10 cellular contexts compared by ENCODE assay signal in the genomic region with DNA sequence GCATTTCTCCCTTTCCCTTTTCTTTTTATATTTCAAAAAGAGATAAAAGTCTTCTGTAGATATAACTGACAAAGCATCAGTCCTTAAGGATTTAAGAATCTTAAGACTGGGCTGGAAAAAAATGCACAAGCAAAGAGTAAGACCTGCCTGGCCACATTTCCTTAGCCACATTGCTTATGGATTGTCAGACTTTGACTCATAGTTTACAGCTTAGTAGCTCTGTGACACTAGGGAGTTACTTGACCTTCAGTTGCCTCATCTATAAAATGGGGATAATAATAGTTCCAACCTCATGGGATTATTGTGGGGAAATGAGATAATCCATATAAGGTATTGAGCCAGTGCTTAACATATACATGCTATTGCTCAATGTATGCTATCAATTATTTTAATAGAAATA.
A peak's percentile ranks its signal among the peaks of the same experiment; 100 is the strongest.
DNase-seq lines count a peak whose midpoint lies in the region; ATAC-seq and TF ChIP-seq lines count a peak whose summit lies in the region.
"Had no signal": no experiment of that assay in that cellular context is flagged by ENCODE, and none has a peak within 500 bp of the region (broad histone marks: within the 10 kb centered on the region; RNA-seq: fewer than 3 reads in every experiment).

No MANE protein-coding gene starts in this region.

- no peaks in the 10 kb centered on the region for H3K36me3 ChIP-seq in mucosa of descending colon (ENCODE audit: low read depth)
- H3K36me3 ChIP-seq: adrenal gland had no signal

- DNase-seq in Calu3 (no peak), LoVo (ENCODE audit: low spot score) (peak; percentile 36), coronary artery (ENCODE audit: low spot score) (no peak), mucosa of descending colon (no peak), cardiac septum (ENCODE audit: low spot score) (no peak), GF-D8 (lab: John Stamatoyannopoulos, UW) (no peak), DMS 273 treated with DMSO at 0.1 percent for 48 hours (lab: John Stamatoyannopoulos, UW) (no peak)
- DNase-seq: adrenal gland, NCI-H1417 had no signal

- peak overlapping the region; percentile 65 for H3K27ac Mint-ChIP-seq in Calu3 (ENCODE audit: unreplicated experiment)

- CTCF ChIA-PET in Calu3 (lab: Charles Lee): interaction anchor here (0.5 to 1.4 kb wide), 4 partner anchors 10 to 292 kb away, joined by 3 to 5 read pairs (median 4); partner anchors contain the start of gene STK38L

- peaks cover 13% of the 10 kb centered on the region for H3K36me3 Mint-ChIP-seq in Calu3 (ENCODE audit: insufficient read depth, unreplicated experiment)

- TF ChIP-seq CTCF in Calu3 (IDR thresholded peaks at IDR 0.05; ENCODE audit: unreplicated experiment) (no peak), coronary artery (IDR thresholded peaks at IDR 0.05) (no peak), mucosa of descending colon (IDR thresholded peaks at IDR 0.05) (no peak)

- peaks cover 4% of the 10 kb centered on the region for H3K4me1 ChIP-seq in mucosa of descending colon (ENCODE audit: low read depth)
- H3K4me1 ChIP-seq: adrenal gland had no signal

- H3K4me1 Mint-ChIP-seq in Calu3 (ENCODE audit: low read depth, unreplicated experiment): peaks cover 61% of the 10 kb centered on the region

- BruUV-seq in Calu3 (replicated peaks; lab: Mats Ljungman, UMichigan): no TSS peak

- intact Hi-C loops in Calu3 (cut with micrococcal nuclease; ENCODE audit: unreplicated experiment) (loop anchor here (5.0 kb wide), 1 partner anchor 65 kb away; no protein-coding TSS in a partner anchor), mucosa of descending colon (cut with DNase I, micrococcal nuclease) (no loop called here), cardiac septum (cut with DNase I) (no loop called here)

- H3K27me3 Mint-ChIP-seq in Calu3 (ENCODE audit: unreplicated experiment): no peaks in the 10 kb centered on the region

- H3K27ac ChIP-seq in coronary artery: peak overlapping the region; percentile 55 to 72
- H3K27ac ChIP-seq: adrenal gland had no signal

- H3K4me3 ChIP-seq in coronary artery (no peak overlapping the region), mucosa of descending colon (no peak overlapping the region)
- H3K4me3 ChIP-seq: adrenal gland had no signal

- no peak overlapping the region for H3K4me3 Mint-ChIP-seq in Calu3 (ENCODE audit: low read depth, unreplicated experiment)

- H3K9me3 ChIP-seq in mucosa of descending colon: no peaks in the 10 kb centered on the region
- H3K9me3 ChIP-seq: adrenal gland had no signal

- ATAC-seq in mucosa of descending colon (peak; percentile 73), GM21723 (IDR thresholded peaks at IDR 0.05; ENCODE audit: unreplicated experiment) (no peak)

- no peaks in the 10 kb centered on the region for H3K9me3 Mint-ChIP-seq in Calu3 (ENCODE audit: low read depth, unreplicated experiment)
